In the genomic region with DNA sequence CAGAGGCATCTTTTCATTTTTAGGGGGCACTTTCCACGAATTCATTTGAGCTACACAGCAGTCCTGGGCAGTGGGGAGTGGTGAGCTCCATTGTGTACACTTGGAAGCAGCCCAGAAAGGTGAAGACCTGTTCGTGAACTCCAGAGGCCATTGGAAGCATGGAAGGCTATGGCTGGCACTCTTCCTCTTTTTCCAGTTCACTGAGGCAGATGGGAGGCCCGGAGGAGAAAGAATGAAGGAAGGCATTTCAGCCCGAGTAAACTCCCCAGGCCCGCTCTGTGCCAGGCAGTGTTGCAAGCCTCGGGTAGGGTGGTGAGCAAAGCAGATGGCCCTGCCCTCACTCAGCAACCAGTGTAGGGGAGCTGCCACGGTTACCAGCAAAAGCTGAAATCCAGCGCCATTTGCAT, we compare ENCODE assay signal across 1 cellular context.
TF ChIP-seq lines count a peak whose summit lies in the region.

No MANE protein-coding gene starts in this region.

TF ChIP-seq in GM12878, 131 proteins besides CTCF, POLR2A, EP300 and RAD21:
- TF ChIP-seq, protein P1, sequence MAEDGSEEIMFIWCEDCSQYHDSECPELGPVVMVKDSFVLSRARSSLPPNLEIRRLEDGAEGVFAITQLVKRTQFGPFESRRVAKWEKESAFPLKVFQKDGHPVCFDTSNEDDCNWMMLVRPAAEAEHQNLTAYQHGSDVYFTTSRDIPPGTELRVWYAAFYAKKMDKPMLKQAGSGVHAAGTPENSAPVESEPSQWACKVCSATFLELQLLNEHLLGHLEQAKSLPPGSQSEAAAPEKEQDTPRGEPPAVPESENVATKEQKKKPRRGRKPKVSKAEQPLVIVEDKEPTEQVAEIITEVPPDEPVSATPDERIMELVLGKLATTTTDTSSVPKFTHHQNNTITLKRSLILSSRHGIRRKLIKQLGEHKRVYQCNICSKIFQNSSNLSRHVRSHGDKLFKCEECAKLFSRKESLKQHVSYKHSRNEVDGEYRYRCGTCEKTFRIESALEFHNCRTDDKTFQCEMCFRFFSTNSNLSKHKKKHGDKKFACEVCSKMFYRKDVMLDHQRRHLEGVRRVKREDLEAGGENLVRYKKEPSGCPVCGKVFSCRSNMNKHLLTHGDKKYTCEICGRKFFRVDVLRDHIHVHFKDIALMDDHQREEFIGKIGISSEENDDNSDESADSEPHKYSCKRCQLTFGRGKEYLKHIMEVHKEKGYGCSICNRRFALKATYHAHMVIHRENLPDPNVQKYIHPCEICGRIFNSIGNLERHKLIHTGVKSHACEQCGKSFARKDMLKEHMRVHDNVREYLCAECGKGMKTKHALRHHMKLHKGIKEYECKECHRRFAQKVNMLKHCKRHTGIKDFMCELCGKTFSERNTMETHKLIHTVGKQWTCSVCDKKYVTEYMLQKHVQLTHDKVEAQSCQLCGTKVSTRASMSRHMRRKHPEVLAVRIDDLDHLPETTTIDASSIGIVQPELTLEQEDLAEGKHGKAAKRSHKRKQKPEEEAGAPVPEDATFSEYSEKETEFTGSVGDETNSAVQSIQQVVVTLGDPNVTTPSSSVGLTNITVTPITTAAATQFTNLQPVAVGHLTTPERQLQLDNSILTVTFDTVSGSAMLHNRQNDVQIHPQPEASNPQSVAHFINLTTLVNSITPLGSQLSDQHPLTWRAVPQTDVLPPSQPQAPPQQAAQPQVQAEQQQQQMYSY (CRISPR knock-in tag; IDR thresholded peaks at IDR 0.05): no peak
